7 cellular contexts compared by ENCODE assay signal in the genomic region with DNA sequence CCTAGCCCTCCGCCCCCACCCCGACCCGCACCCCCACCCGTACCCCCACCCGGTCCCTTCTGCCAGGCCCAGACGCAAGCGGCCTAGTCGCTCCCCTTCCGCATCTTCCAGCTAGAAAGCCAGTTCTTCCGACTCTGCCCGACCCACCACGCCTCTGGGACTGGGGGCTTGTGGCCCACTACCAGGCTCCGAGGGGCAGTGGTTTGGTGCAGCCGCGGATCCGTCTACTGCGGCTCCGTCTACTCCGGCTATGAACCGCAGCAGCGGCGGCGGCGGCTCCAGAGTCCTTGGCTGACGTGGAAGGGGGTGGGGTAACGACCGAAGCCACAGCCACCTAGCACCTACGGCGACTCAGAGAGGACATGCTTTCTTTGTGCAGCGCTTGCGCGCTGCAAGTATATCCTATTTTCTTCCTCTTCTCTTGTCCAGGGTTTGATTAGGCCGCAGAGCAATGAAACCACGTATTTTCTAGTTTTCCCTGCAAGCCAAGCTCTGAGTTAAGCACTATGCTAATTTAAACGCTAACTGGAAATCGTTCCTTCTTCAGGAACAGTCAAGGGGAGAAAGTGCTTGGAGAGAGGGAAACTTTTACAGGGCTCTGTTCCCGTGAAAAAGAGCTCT. TPM values are rescaled to one million over a fixed set of nuclear protein-coding genes. Genes with fewer than 3 reads are reported as not detected.
DNase-seq lines count a peak whose midpoint lies in the region; ATAC-seq, FAIRE-seq and TF ChIP-seq lines count a peak whose summit lies in the region.

COPB1 (minus strand) TSS at position 252 of the 621 bp plus-strand sequence. CDS start 883 bp downstream, outside the sequence.

- H3K9me3 Mint-ChIP-seq in astrocyte (ENCODE audit: unreplicated experiment): no peaks in the 10 kb centered on the region

- TF ChIP-seq POLR2A in GM18505 (IDR thresholded peaks at IDR 0.05; ENCODE audit: borderline replicate concordance, extremely low read depth, insufficient read depth, insufficient read length): peak; percentile 92

- ATAC-seq in GM18505 (IDR thresholded peaks at IDR 0.05; ENCODE audit: unreplicated experiment) (peak; percentile 86), HG02973 (IDR thresholded peaks at IDR 0.05; ENCODE audit: unreplicated experiment) (peak; percentile 92)

- no peaks in the 10 kb centered on the region for H3K27me3 ChIP-seq in astrocyte (ENCODE audit: insufficient read depth, low read length)

- H3K4me3 ChIP-seq in astrocyte (ENCODE audit: insufficient read depth, low read depth, low read length) (peak within 1 kb of the TSS; percentile 99), retinal pigment epithelial cell (ENCODE audit: low read length) (peak within 1 kb of the TSS; percentile 98)

- H3K79me2 ChIP-seq in astrocyte (ENCODE audit: insufficient read depth, low read length): peaks cover 53% of the 10 kb centered on the region

- DNase-seq in NCI-H2029 (lab: John Stamatoyannopoulos, UW): peak; percentile 91
- DNase-seq in T-helper 22 cell (ENCODE audit: low read depth): peak; percentile 89
- peak; percentile 92 for DNase-seq in astrocyte (ENCODE audit: low read depth)
- peak; percentile 89 to 94 for DNase-seq in hippocampal formation (lab: John Stamatoyannopoulos, UW)
- DNase-seq in retinal pigment epithelial cell (ENCODE audit: low read depth): peak; percentile 82

- H3K4me1 Mint-ChIP-seq in astrocyte (ENCODE audit: low read depth, unreplicated experiment): peaks cover 27% of the 10 kb centered on the region

- H3K9me3 ChIP-seq in astrocyte (ENCODE audit: insufficient read depth, low read depth, low read length): no peaks in the 10 kb centered on the region

- H4K20me1 ChIP-seq in astrocyte (ENCODE audit: insufficient read depth, low read length): peaks cover 31% of the 10 kb centered on the region

- H3K9ac ChIP-seq in astrocyte (ENCODE audit: low read length): peak within 1 kb of the TSS; percentile 97

- peak within 1 kb of the TSS; percentile 90 for H3K27ac ChIP-seq in astrocyte (ENCODE audit: low read depth, low read length)

- TF ChIP-seq CTCF in astrocyte (IDR thresholded peaks at IDR 0.05; ENCODE audit: insufficient read depth, low read depth, low read length) (no peak), retinal pigment epithelial cell (conservative IDR thresholded peaks at IDR 0.05; ENCODE audit: low read depth, low read length) (no peak)

- no peaks in the 10 kb centered on the region for H3K27me3 Mint-ChIP-seq in astrocyte (ENCODE audit: low read depth, unreplicated experiment)

- peaks cover 20% of the 10 kb centered on the region for H3K36me3 Mint-ChIP-seq in astrocyte (ENCODE audit: low read depth, unreplicated experiment)

- peak within 1 kb of the TSS; percentile 87 for H3K4me3 Mint-ChIP-seq in astrocyte (ENCODE audit: unreplicated experiment)

- H3K27ac Mint-ChIP-seq in astrocyte (ENCODE audit: unreplicated experiment): peak within 1 kb of the TSS; percentile 98

- peaks cover 32% of the 10 kb centered on the region for H3K36me3 ChIP-seq in astrocyte (ENCODE audit: insufficient read depth, low read length)

- peaks cover 2% of the 10 kb centered on the region for H3K4me1 ChIP-seq in astrocyte (ENCODE audit: insufficient read depth, low read length)

- H3K4me2 ChIP-seq in astrocyte (ENCODE audit: low read length): peak within 1 kb of the TSS; percentile 92

- H2AFZ ChIP-seq in astrocyte (ENCODE audit: low read depth, low read length): peak within 1 kb of the TSS; percentile 65

- no peak for FAIRE-seq in astrocyte (lab: Jason Lieb, UNC)

RNA-seq across cellular contexts. Expression of gene COPB1, which starts in this region (rescaled TPM):
- 223 and 236 TPM in 2 replicates for total RNA-seq in astrocyte

Comparison
In these comparisons a context has a peak if more than half of its experiments do, and no peak if none do; other contexts are left out.
1. Peak in every context shown above with its lines: DNase-seq, ATAC-seq, H3K4me3 ChIP-seq and H3K27ac ChIP-seq.